20 cellular contexts compared by ENCODE assay signal in genomic region chr20:47062226-47062880, GRCh38.
"Had no signal": no experiment of that assay in that cellular context is flagged by ENCODE, and none has a peak within 500 bp of the region (broad histone marks: within the 10 kb centered on the region; RNA-seq: fewer than 3 reads in every experiment).

No MANE protein-coding gene starts in this region.

- ATAC-seq: left lung; natural killer cell treated with Interleukin-12 subunit alpha and Interleukin-12 subunit beta and Interleukin-15 and Interleukin-18, amount 100 ng/mL, for 72 hours had no signal

- H3K9me3 Mint-ChIP-seq: activated naive CD4-positive, alpha-beta T cell treated with anti-CD3 and anti-CD28 coated beads, Interleukin-2, amount 50 U/mL, for 24 hours; natural killer cell treated with Interleukin-12 subunit alpha and Interleukin-12 subunit beta and Interleukin-15 and Interleukin-18, amount 100 ng/mL, for 72 hours had no signal

- H3K27ac Mint-ChIP-seq: activated B cell treated with CpG ODN at 0.5 μM for 24 hours; activated CD4-positive, alpha-beta memory T cell treated with anti-CD3 and anti-CD28 coated beads for 36 hours; activated naive CD4-positive, alpha-beta T cell treated with anti-CD3 and anti-CD28 coated beads, Interleukin-2, amount 50 U/mL, for 24 hours; natural killer cell treated with Interleukin-12 subunit alpha and Interleukin-12 subunit beta and Interleukin-15 and Interleukin-18, amount 100 ng/mL, for 72 hours; T-helper 1 cell treated with Interleukin-12 subunit alpha and Interleukin-12 subunit beta and Interleukin-4 antibody, amounts not matched to agents 30 μg/mL and 1 μg/mL, for 36 hours had no signal

- H3K27me3 ChIP-seq: breast epithelium, sigmoid colon, tibial artery, uterus had no signal

- DNase-seq: activated B cell treated with CpG ODN at 0.5 μM for 24 hours; activated CD4-positive, alpha-beta memory T cell treated with anti-CD3 and anti-CD28 coated beads for 36 hours; activated CD4-positive, alpha-beta T cell treated with anti-CD3 and anti-CD28 coated beads for 4 hours; activated effector memory CD4-positive, alpha-beta T cell treated with anti-CD3 and anti-CD28 coated beads, Interleukin-2, amount 50 U/mL, for 16 hours; activated T-cell treated with anti-CD3 and anti-CD28 coated beads, Interleukin-2, amount 50 U/mL, for 48 hours; left lung; occipital lobe; posterior cingulate gyrus; sigmoid colon; spleen; stimulated activated CD4-positive, alpha-beta T cell treated with anti-CD3 and anti-CD28 coated beads, Interleukin-4, amount 100 ng/mL, for 1 hour; stimulated activated naive CD4-positive, alpha-beta T cell treated with Interleukin-2 at 50 U/mL for 16 hours; T1000; tibial artery; uterus had no signal

- H3K4me1 Mint-ChIP-seq: activated B cell treated with CpG ODN at 0.5 μM for 24 hours; activated naive CD4-positive, alpha-beta T cell treated with anti-CD3 and anti-CD28 coated beads, Interleukin-2, amount 50 U/mL, for 24 hours had no signal

- H3K36me3 ChIP-seq: breast epithelium, left lung, sigmoid colon, spleen, uterus had no signal

- H3K4me3 ChIP-seq: breast epithelium, coronary artery, left lung, sigmoid colon, spleen, tibial artery, uterus had no signal

- H3K9me3 ChIP-seq: uterus had no signal

- H3K4me1 ChIP-seq: breast epithelium, left lung, sigmoid colon, spleen, tibial artery, uterus had no signal

- H3K36me3 Mint-ChIP-seq: activated CD4-positive, alpha-beta memory T cell treated with anti-CD3 and anti-CD28 coated beads for 36 hours; activated naive CD4-positive, alpha-beta T cell treated with anti-CD3 and anti-CD28 coated beads, Interleukin-2, amount 50 U/mL, for 24 hours; natural killer cell treated with Interleukin-12 subunit alpha and Interleukin-12 subunit beta and Interleukin-15 and Interleukin-18, amount 100 ng/mL, for 72 hours had no signal

- H3K4me3 Mint-ChIP-seq: activated B cell treated with CpG ODN at 0.5 μM for 24 hours; activated CD4-positive, alpha-beta memory T cell treated with anti-CD3 and anti-CD28 coated beads for 36 hours; activated naive CD4-positive, alpha-beta T cell treated with anti-CD3 and anti-CD28 coated beads, Interleukin-2, amount 50 U/mL, for 24 hours; natural killer cell treated with Interleukin-12 subunit alpha and Interleukin-12 subunit beta and Interleukin-15 and Interleukin-18, amount 100 ng/mL, for 72 hours; T-helper 1 cell treated with Interleukin-12 subunit alpha and Interleukin-12 subunit beta and Interleukin-4 antibody, amounts not matched to agents 30 μg/mL and 1 μg/mL, for 36 hours had no signal
